8 cellular contexts compared by ENCODE assay signal in the genomic region with DNA sequence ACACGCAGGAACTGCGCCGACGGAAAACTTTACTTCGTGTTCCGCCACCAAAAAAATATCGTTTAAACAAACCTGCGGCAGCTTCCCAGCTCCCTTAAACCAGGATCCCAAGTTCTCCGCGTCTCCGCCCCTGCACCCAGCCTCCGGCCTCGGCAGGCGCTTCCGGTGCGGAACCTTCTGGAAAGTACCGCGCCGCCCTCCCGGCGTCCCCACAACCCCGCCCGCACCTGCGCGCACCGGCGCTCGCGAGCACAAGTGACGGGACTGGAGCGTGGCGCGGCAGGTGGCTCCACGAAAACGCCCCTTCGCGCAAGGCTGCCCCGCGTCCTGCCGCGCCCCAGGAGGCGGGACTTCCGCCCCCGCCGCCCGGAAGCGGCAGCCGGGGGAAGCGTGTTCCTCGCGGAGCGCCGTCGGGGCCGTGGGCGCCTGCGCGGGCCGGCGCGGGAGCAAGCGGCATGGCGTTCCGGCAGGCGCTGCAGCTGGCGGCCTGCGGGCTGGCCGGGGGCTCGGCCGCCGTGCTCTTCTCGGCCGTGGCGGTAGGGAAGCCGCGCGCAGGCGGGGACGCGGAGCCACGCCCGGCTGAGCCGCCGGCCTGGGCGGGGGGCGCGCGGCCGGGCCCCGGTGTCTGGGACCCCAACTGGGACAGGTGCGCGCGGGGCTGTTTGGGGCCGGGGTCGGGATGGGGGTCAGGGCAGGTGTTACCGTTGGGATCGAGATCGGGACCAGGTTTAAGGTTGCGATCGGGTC. TPM values are rescaled to one million over a fixed set of nuclear protein-coding genes. Genes with fewer than 3 reads are reported as not detected.
DNase-seq lines count a peak whose midpoint lies in the region; ATAC-seq, FAIRE-seq and TF ChIP-seq lines count a peak whose summit lies in the region.

A gene (plus strand): TSS at position 421 of the 747 bp plus-strand sequence. CDS start 35 bp downstream, at position 456.

- 0% methylated on average over 45 of the region's 100 CpGs; no CpG with 5 or more reads in 1 of the 2 experiments for WGBS in H1 (ENCODE audit: extremely low coverage in 1 of 2, insufficient coverage in 1 of 2, insufficient read length in 1 of 2, insufficient replicate concordance in 2 of 2, low coverage in 1 of 2, low lambda C conversion rate in 2 of 2, missing lambda C conversion rate in 1 of 2), 2 experiments
- WGBS in mesendoderm (ENCODE audit: extremely low coverage, insufficient coverage, low lambda C conversion rate), result no CpG with 5 or more reads among the region's 100 CpGs

- TF ChIP-seq POLR2A in H1 (IDR thresholded peaks at IDR 0.05; ENCODE audit: control extremely low read depth in 1 of 2, low read depth in 2 of 2, low read length in 2 of 2), result peak in 1 of 2 experiments; percentile 44; a peak in 1 of 3 replicates

- H3K4me3 ChIP-seq in H1 (ENCODE audit: extremely low read depth in 1 of 4, insufficient read depth in 2 of 4, low read depth in 3 of 4, low read length in 4 of 4), result peak within 1 kb of the TSS; percentile 82 to 94 (median 86)
- H3K4me3 ChIP-seq in mesendoderm (ENCODE audit: low read length), result peak within 1 kb of the TSS; percentile 84

- peaks cover 3 to 11% of the 10 kb centered on the region in 2 experiments for H4K20me1 ChIP-seq in H1 (replicated peaks in 1 of 2; ENCODE audit: control insufficient read depth in 1 of 2, insufficient read depth in 2 of 2, low read length in 2 of 2)

- CTCF ChIA-PET in activated CD8-positive, alpha-beta memory T cell treated with anti-CD3 and anti-CD28 coated beads for 36 hours (lab: Charles Lee), result interaction anchor here (1.2 kb wide), 1 partner anchor 11 kb away, joined by 4 read pairs; no protein-coding TSS in a partner anchor
- CTCF ChIA-PET in H1 (lab: Charles Lee; ENCODE audit: partially characterized antibody), result no interaction called here

- TF ChIP-seq CTCF in H1 (IDR thresholded peaks at IDR 0.05; ENCODE audit: control extremely low read depth in 1 of 3, insufficient read depth in 1 of 3, low read depth in 1 of 3, low read length in 3 of 3), result no peak

- H2AK5ac ChIP-seq in H1 (ENCODE audit: low read depth, low read length) (no peak within 1 kb of the TSS), mesendoderm (ENCODE audit: low read length) (peak within 1 kb of the TSS; percentile 51)

- peak within 1 kb of the TSS; percentile 84 for H3K14ac ChIP-seq in H1 (ENCODE audit: insufficient read length)

- H2BK15ac ChIP-seq in H1 (ENCODE audit: low read length) (no peak within 1 kb of the TSS; the same call in 1 of the 2 replicates), mesendoderm (replicated peaks; ENCODE audit: low read depth) (no peak within 1 kb of the TSS)

- no peak within 1 kb of the TSS for H2BK12ac ChIP-seq in H1 (ENCODE audit: low read depth, low read length)

- H3K79me1 ChIP-seq in H1 (ENCODE audit: low read depth, low read length), result peaks cover 9% of the 10 kb centered on the region
- peaks cover 10% of the 10 kb centered on the region for H3K79me1 ChIP-seq in mesendoderm (ENCODE audit: low read length)

- H3K4me1 ChIP-seq in H1 (replicated peaks in 1 of 4; ENCODE audit: control insufficient read depth in 3 of 4, insufficient read depth in 4 of 4, low read length in 3 of 4) (no peaks in the 10 kb centered on the region; a peak in 1 of 7 replicates), mesendoderm (ENCODE audit: control insufficient read depth, low read depth, low read length) (no peaks in the 10 kb centered on the region)

- H3K27me3 ChIP-seq in H1 (replicated peaks in 1 of 4; ENCODE audit: control insufficient read depth in 3 of 4, extremely low read depth in 1 of 4, insufficient read depth in 3 of 4, low read length in 3 of 4) (no peaks in the 10 kb centered on the region), mesendoderm (ENCODE audit: insufficient read depth, low read length, poor library complexity) (no peaks in the 10 kb centered on the region)

- H2BK5ac ChIP-seq in H1 (ENCODE audit: low read depth, low read length) (peak within 1 kb of the TSS; percentile 88), mesendoderm (ENCODE audit: low read length) (no peak within 1 kb of the TSS)

- H4K91ac ChIP-seq in H1 (replicated peaks; ENCODE audit: insufficient read length, low read length), result peak within 1 kb of the TSS; percentile 54

- no peak for TF ChIP-seq EP300 in H1 (IDR thresholded peaks at IDR 0.05; ENCODE audit: borderline replicate concordance in 1 of 2, low read depth in 2 of 2, low read length in 2 of 2)

- no peak for FAIRE-seq in H1 (lab: Jason Lieb, UNC)

- ATAC-seq in GM21360 (IDR thresholded peaks at IDR 0.05; ENCODE audit: unreplicated experiment), result peak; percentile 92

- H3K4ac ChIP-seq in H1 (replicated peaks; ENCODE audit: insufficient read length, low read depth, low read length) (no peak within 1 kb of the TSS), mesendoderm (ENCODE audit: low read depth, low read length) (peak within 1 kb of the TSS; percentile 41)

- H3K79me2 ChIP-seq in H1 (ENCODE audit: control insufficient read depth in 1 of 2, insufficient read depth in 2 of 2, low read length in 2 of 2), result peaks cover 7 to 33% of the 10 kb centered on the region in 2 experiments
- peaks cover 26% of the 10 kb centered on the region for H3K79me2 ChIP-seq in mesendoderm (ENCODE audit: control insufficient read depth, insufficient read depth, low read length)

- H3K18ac ChIP-seq in H1 (ENCODE audit: extremely low read depth, low read length) (peak within 1 kb of the TSS; percentile 93), mesendoderm (ENCODE audit: low read length) (peak within 1 kb of the TSS; percentile 78)

- H3K56ac ChIP-seq in H1 (replicated peaks; ENCODE audit: insufficient read length, low read depth, low read length) (peak within 1 kb of the TSS; percentile 92), mesendoderm (ENCODE audit: low read length) (peak within 1 kb of the TSS; percentile 96)

- H3K4me2 ChIP-seq in H1 (ENCODE audit: insufficient read depth in 1 of 2, low read depth in 2 of 2, low read length in 2 of 2) (peak within 1 kb of the TSS; percentile 93 to 94), mesendoderm (ENCODE audit: low read length) (peak within 1 kb of the TSS; percentile 87)

- H3K9me3 ChIP-seq in H1 (ENCODE audit: insufficient read depth in 2 of 2, low read depth in 1 of 2, low read length in 1 of 2), result no peaks in the 10 kb centered on the region; a peak in 1 of 4 replicates

- H4K8ac ChIP-seq in H1 (ENCODE audit: extremely low read depth, insufficient read depth, low read length) (peak within 1 kb of the TSS; percentile 86), mesendoderm (ENCODE audit: low read depth, low read length) (no peak within 1 kb of the TSS)

- H3K9ac ChIP-seq in H1 (replicated peaks in 1 of 4; ENCODE audit: extremely low read depth in 1 of 4, low read depth in 3 of 4, low read length in 3 of 4) (peak within 1 kb of the TSS; percentile 55 to 77 (median 72)), mesendoderm (ENCODE audit: low read length) (peak within 1 kb of the TSS; percentile 93)

- peak; percentile 93 for DNase-seq in COR-L47 (lab: John Stamatoyannopoulos, UW)
- DNase-seq in HS-5 (ENCODE audit: low read depth), result peak; percentile 31
- peak; percentile 75 for DNase-seq in NK-92 treated with Interleukin-12 subunit alpha and Interleukin-12 subunit beta, amount 100 ng/mL, for 24 hours (lab: John Stamatoyannopoulos, UW)
- DNase-seq in H1 (ENCODE audit: low read depth in 1 of 2, low spot score in 2 of 2), result peak; percentile 23 to 78
- DNase-seq in mesendoderm, result peak; percentile 87
- peak; percentile 86 for DNase-seq in stimulated activated CD8-positive, alpha-beta memory T cell treated with anti-CD3 and anti-CD28 coated beads, Interleukin-12 subunit alpha, Interleukin-12 subunit beta, amount 100 ng/mL, for 4 hours (ENCODE audit: low read depth)

- H3K36me3 ChIP-seq in H1 (ENCODE audit: control insufficient read depth in 2 of 4, insufficient read depth in 4 of 4, low read length in 3 of 4), result peaks cover 4 to 10% (median 5%) of the 10 kb centered on the region in 4 experiments; a peak in 6 of 8 replicates
- H3K36me3 ChIP-seq in mesendoderm (ENCODE audit: control insufficient read depth, insufficient read depth, low read length), result peaks cover 4% of the 10 kb centered on the region

- H2BK120ac ChIP-seq in H1 (replicated peaks; ENCODE audit: low read depth, low read length) (peak within 1 kb of the TSS; percentile 83), mesendoderm (ENCODE audit: low read depth, low read length) (no peak within 1 kb of the TSS)

- TF ChIP-seq RAD21 in H1 (IDR thresholded peaks at IDR 0.05 in 1 of 2, conservative IDR thresholded peaks at IDR 0.05 in 1 of 2; ENCODE audit: low read depth in 2 of 2, low read length in 2 of 2), result no peak

- H2BK20ac ChIP-seq in H1 (ENCODE audit: low read length), result no peak within 1 kb of the TSS

- H3K23me2 ChIP-seq in H1 (ENCODE audit: low read depth, low read length), result peaks cover 6% of the 10 kb centered on the region; the same call in 1 of the 2 replicates

- H3K23ac ChIP-seq in H1 (ENCODE audit: insufficient read length) (no peak within 1 kb of the TSS), mesendoderm (ENCODE audit: low read length) (peak within 1 kb of the TSS; percentile 94)

- H3K27ac ChIP-seq in H1 (ENCODE audit: low read depth, low read length) (peak within 1 kb of the TSS; percentile 64; the same call in 1 of the 2 replicates), mesendoderm (ENCODE audit: low read depth, low read length) (peak within 1 kb of the TSS; percentile 52)

- POLR2A ChIA-PET in activated CD8-positive, alpha-beta memory T cell treated with anti-CD3 and anti-CD28 coated beads for 36 hours (lab: Charles Lee), result interaction anchor here (0.5 kb wide), 1 partner anchor 11 kb away, joined by 3 read pairs; no protein-coding TSS in a partner anchor
- POLR2A ChIA-PET in H1 (lab: Charles Lee; ENCODE audit: partially characterized antibody), result interaction anchor here (0.6 to 2.6 kb wide), 14 partner anchors 8 to 781 kb away, joined by 3 to 21 read pairs (median 5); a partner anchor contains a TSS

- H4K5ac ChIP-seq in H1 (ENCODE audit: insufficient read length, low read depth, low read length) (peak within 1 kb of the TSS; percentile 83), mesendoderm (ENCODE audit: low read length) (no peak within 1 kb of the TSS)

- H2AFZ ChIP-seq in H1 (ENCODE audit: low read length), result peak within 1 kb of the TSS; percentile 87; the same call in 1 of the 2 replicates

TF ChIP-seq in H1, 55 proteins besides CTCF, POLR2A, EP300 and RAD21 (continues in another document):
- TF ChIP-seq CBX5 (IDR thresholded peaks at IDR 0.05; ENCODE audit: low read depth, low read length), result no peak

RNA-seq across cellular contexts. Expression of the gene that starts here (rescaled TPM):
- 100 to 1,000 TPM; 104 to 105 TPM for total RNA-seq in activated CD8-positive, alpha-beta memory T cell treated with anti-CD3 and anti-CD28 coated beads for 36 hours
- 84.0 and 92.7 TPM in 2 replicates for total RNA-seq in H1 (2021; fragmentation: NEBNext Ultra II Directional; extraction: Animal tissue kit (Norgen Biotek cat#: 25700))
- 66.4 and 78.7 TPM in 2 replicates for polyA plus RNA-seq in H1 (2011; rRNA removed)
- polyA plus RNA-seq in H1 (2011; cell fraction: cytosol; rRNA removed), result 50.9 TPM
- polyA plus RNA-seq in H1 (2011; cell fraction: nucleus; rRNA removed), result 51.6 TPM
- polyA plus RNA-seq in H1 (2012, experiment 1 of 2), result 61.6 to 68.8 TPM (median 64.8 TPM) in 4 replicates
- 77.5 TPM for polyA plus RNA-seq in H1 (2012, experiment 2 of 2)
- polyA plus RNA-seq in H1 (2013, experiment 1 of 2), result 38.2 TPM
- polyA plus RNA-seq in H1 (2013, experiment 2 of 2), result 39.3 TPM
- polyA minus RNA-seq in H1 (2011; rRNA and poly(A)+ RNA removed), result 70.8 and 98.9 TPM in 2 replicates
- 86.2 TPM for polyA minus RNA-seq in H1 (2011; cell fraction: cytosol; rRNA and poly(A)+ RNA removed)
- polyA minus RNA-seq in H1 (2011; cell fraction: nucleus; rRNA and poly(A)+ RNA removed), result 29.8 TPM
- 46.3 TPM for polyA plus RNA-seq in mesendoderm (2013, experiment 1 of 2)
- polyA plus RNA-seq in mesendoderm (2013, experiment 2 of 2), result 48.6 TPM

Comparison
In these comparisons a context has a peak if more than half of its experiments do, and no peak if none do; other contexts are left out.
1. Peak in every context shown above with its lines: DNase-seq, ATAC-seq, H3K4me3 ChIP-seq and H3K27ac ChIP-seq.
2. DNase-seq: peak in every context shown above with its lines; median percentile 93 in COR-L47; 87 in mesendoderm; 86 in stimulated activated CD8-positive, alpha-beta memory T cell treated with anti-CD3 and anti-CD28 coated beads, Interleukin-12 subunit alpha, Interleukin-12 subunit beta, amount 100 ng/mL, for 4 hours; 75 in NK-92 treated with Interleukin-12 subunit alpha and Interleukin-12 subunit beta, amount 100 ng/mL, for 24 hours; 50 in H1; 31 in HS-5.